Comparison of ENCODE assay signal across 9 cellular contexts in the genomic region with DNA sequence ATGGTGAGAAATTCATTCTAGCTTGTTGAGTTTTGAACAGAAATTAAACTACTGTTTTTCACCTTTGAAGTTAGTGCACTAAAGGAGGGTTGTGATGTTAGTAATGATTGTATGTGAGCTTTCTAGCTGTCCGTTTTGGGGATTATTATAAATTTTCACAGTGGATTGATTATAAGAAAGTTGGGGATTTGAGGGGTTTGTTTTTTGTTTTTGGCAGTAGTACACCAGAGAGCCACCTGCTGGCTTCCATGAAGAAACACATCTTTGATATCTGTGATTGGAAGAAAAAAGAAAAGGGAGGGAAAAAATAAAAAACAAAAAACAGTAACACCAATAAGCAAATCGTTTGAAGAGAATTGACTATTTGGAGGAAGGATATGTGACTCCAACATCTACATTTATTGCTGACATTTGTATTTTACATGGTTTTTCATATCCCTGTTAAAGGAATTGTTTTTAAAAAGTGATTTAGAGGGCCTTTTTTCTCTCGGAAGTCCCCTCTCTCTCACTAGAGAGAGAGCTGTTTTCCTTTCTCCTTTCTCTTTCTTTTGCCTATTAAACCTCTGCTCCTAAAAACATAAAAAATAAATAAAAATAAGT.
DNase-seq lines count a peak whose midpoint lies in the region; ATAC-seq, FAIRE-seq and TF ChIP-seq lines count a peak whose summit lies in the region.
"Had no signal": no experiment of that assay in that cellular context is flagged by ENCODE, and none has a peak within 500 bp of the region (broad histone marks: within the 10 kb centered on the region; RNA-seq: fewer than 3 reads in every experiment).

No MANE protein-coding gene starts in this region.

- intact Hi-C loops in K562 (cut with micrococcal nuclease) = no loop called here

- no peaks in the 10 kb centered on the region for H3K36me3 ChIP-seq in K562 (ENCODE audit: control insufficient read depth, insufficient read depth, low read length)

- H3K9me1 ChIP-seq in K562 (ENCODE audit: control insufficient read depth, insufficient read depth, low read length) = no peaks in the 10 kb centered on the region

- FAIRE-seq in K562 (lab: Jason Lieb, UNC) = no peak

- in situ Hi-C loops in K562 (cut with MboI) = no loop called here

- no peak overlapping the region for H3K9ac ChIP-seq in K562 (ENCODE audit: insufficient read depth in 1 of 2, low read depth in 2 of 2, low read length in 2 of 2)

- H3K4me1 ChIP-seq in K562 (replicated peaks in 1 of 2; ENCODE audit: control insufficient read depth in 2 of 2, insufficient read depth in 2 of 2, low read length in 2 of 2) = no peaks in the 10 kb centered on the region

- TF ChIP-seq EP300 in K562 (IDR thresholded peaks at IDR 0.05; ENCODE audit: low read length) = no peak

- TF ChIP-seq POLR2A in K562 (conservative IDR thresholded peaks at IDR 0.05) = no peak

- no TSS peak for BruUV-seq in K562 (replicated peaks; lab: Mats Ljungman, UMichigan)

- TF ChIP-seq RAD21 in K562 (CRISPR knock-in tag; conservative IDR thresholded peaks at IDR 0.05 in 1 of 2, IDR thresholded peaks at IDR 0.05 in 1 of 2) = peak; percentile 15 to 40; a peak in 2 of 4 replicates

- CTCF ChIA-PET in K562 (lab: Yijun Ruan, JAX; ENCODE audit: low intra/inter-chr PET ratio) = no interaction called here

- no peaks in the 10 kb centered on the region for H3K27me3 ChIP-seq in K562 (ENCODE audit: control insufficient read depth in 2 of 2, insufficient read depth in 2 of 2, low read length in 2 of 2)

- 5% methylated on average over 2 of the region's 3 CpGs for WGBS in K562 (ENCODE audit: insufficient coverage, low coverage, missing lambda C conversion rate)

- no peaks in the 10 kb centered on the region for H4K20me1 ChIP-seq in K562 (replicated peaks; ENCODE audit: control insufficient read depth, insufficient read depth, low read length)

- no peak for ATAC-seq in K562
- ATAC-seq in GM21529 (IDR thresholded peaks at IDR 0.05; ENCODE audit: unreplicated experiment) = no peak

- H2AFZ ChIP-seq in K562 (ENCODE audit: low read depth, low read length) = no peak overlapping the region

- no peak overlapping the region for H3K4me3 ChIP-seq in K562

- no peaks in the 10 kb centered on the region for H3K9me3 ChIP-seq in K562 (replicated peaks; ENCODE audit: control insufficient read depth, insufficient read depth, low read depth, low read length)

- POLR2A ChIA-PET in K562 (lab: Yijun Ruan, JAX) = no interaction called here

- peak; percentile 58 for TF ChIP-seq CTCF in C4-2B (conservative IDR thresholded peaks at IDR 0.05)
- TF ChIP-seq CTCF in K562 (IDR thresholded peaks at IDR 0.05 in 2 of 3, conservative IDR thresholded peaks at IDR 0.05 in 1 of 3; ENCODE audit: insufficient read depth in 2 of 3, low read depth in 1 of 3, low read length in 3 of 3) = 0 out of 6 replicates have a peak, but pooled peaks of 1 of the 3 experiments have one; percentile 9

- peak; percentile 15 for DNase-seq in HT-29 (ENCODE audit: low spot score)
- no peak for DNase-seq in K562 (ENCODE audit: extremely low read depth in 1 of 4, low spot score in 3 of 4)
- DNase-seq in lung microvascular endothelial cell (ENCODE audit: low read depth in 2 of 2) = peak; percentile 1 to 2
- DNase-seq in NCI-H1048 (lab: John Stamatoyannopoulos, UW) = no peak
- DNase-seq in NCI-H1092 treated with DMSO at 0.1 percent for 48 hours (lab: John Stamatoyannopoulos, UW) = no peak
- DNase-seq in NCI-H1694 (lab: John Stamatoyannopoulos, UW) = no peak
- DNase-seq: NCI-H1105 had no signal

- no peak overlapping the region for H3K27ac ChIP-seq in C4-2B
- H3K27ac ChIP-seq in K562 (ENCODE audit: extremely low read depth, low read depth, low read length) = no peak overlapping the region

- no peak overlapping the region for H3K4me2 ChIP-seq in K562 (ENCODE audit: insufficient read depth, low read length)

- H3K79me2 ChIP-seq in K562 (ENCODE audit: control insufficient read depth, insufficient read depth, low read length) = no peaks in the 10 kb centered on the region

TF ChIP-seq in K562, 482 proteins besides CTCF, POLR2A, EP300 and RAD21:
- TF ChIP-seq CHD7 (IDR thresholded peaks at IDR 0.05; ENCODE audit: low read depth, low read length) (no peak), ZNF316 (IDR thresholded peaks at IDR 0.05) (peak; percentile 33; the same call in 1 of the 2 replicates), ARID1B (IDR thresholded peaks at IDR 0.05) (no peak)

Comparison
In these comparisons a context has a peak if more than half of its experiments do, and no peak if none do; other contexts are left out.
1. DNase-seq: peak in HT-29 (single experiment) and lung microvascular endothelial cell (2 of 2); none in K562 (0 of 4), NCI-H1048 (single experiment), NCI-H1092 treated with DMSO at 0.1 percent for 48 hours (single experiment) and NCI-H1694 (single experiment).